ENCODE assay signal across 14 cellular contexts in genomic region chr20:1815502-1816085, GRCh38.
DNase-seq lines count a peak whose midpoint lies in the region; ATAC-seq and TF ChIP-seq lines count a peak whose summit lies in the region.
"Had no signal": no experiment of that assay in that cellular context is flagged by ENCODE, and none has a peak within 500 bp of the region (broad histone marks: within the 10 kb centered on the region; RNA-seq: fewer than 3 reads in every experiment).

No MANE protein-coding gene starts in this region.

- no peaks in the 10 kb centered on the region for H3K9me3 ChIP-seq in heart left ventricle
- H3K9me3 ChIP-seq: prostate gland had no signal

- H3K27ac ChIP-seq in heart left ventricle (peak overlapping the region; percentile 57 to 97 (median 80)), dorsolateral prefrontal cortex (peak overlapping the region; percentile 63 to 99 (median 97))
- H3K27ac ChIP-seq: KMS-11, prostate gland had no signal

- H3K27me3 ChIP-seq in heart left ventricle: no peaks in the 10 kb centered on the region
- H3K27me3 ChIP-seq in dorsolateral prefrontal cortex: no peaks in the 10 kb centered on the region

- ATAC-seq in heart left ventricle: no peak
- no peak for ATAC-seq in left cardiac atrium
- ATAC-seq in HG03565 (IDR thresholded peaks at IDR 0.05; ENCODE audit: unreplicated experiment): no peak
- ATAC-seq: GM23338 had no signal

- H3K27ac Mint-ChIP-seq in osteocyte (ENCODE audit: unreplicated experiment): peak overlapping the region; percentile 20
- H3K27ac Mint-ChIP-seq: GM23338 had no signal

- H3K4me1 Mint-ChIP-seq in osteocyte (ENCODE audit: unreplicated experiment): peaks cover 64% of the 10 kb centered on the region

- H3K4me3 ChIP-seq in heart left ventricle (no peak overlapping the region), dorsolateral prefrontal cortex (peak overlapping the region in 4 of 59 donors; percentile 0 to 45 (median 24))
- H3K4me3 ChIP-seq: GM23338, prostate gland had no signal

- intact Hi-C loops in heart left ventricle (cut with DNase I): no loop called here
- intact Hi-C loops in left cardiac atrium (cut with DNase I): no loop called here
- intact Hi-C loops in dorsolateral prefrontal cortex (cut with DNase I): loop anchor here in 1 of 2 donors (1.0 kb wide), 1 partner anchor 13 kb away; no protein-coding TSS in a partner anchor

- H3K36me3 Mint-ChIP-seq in osteocyte (ENCODE audit: unreplicated experiment): no peaks in the 10 kb centered on the region

- H3K36me3 ChIP-seq in heart left ventricle: no peaks in the 10 kb centered on the region
- H3K36me3 ChIP-seq: prostate gland had no signal

- no peak for TF ChIP-seq POLR2A in heart left ventricle (IDR thresholded peaks at IDR 0.05)

- peaks cover 0 to 86% (median 58%) of the 10 kb centered on the region in 12 donors for H3K4me1 ChIP-seq in heart left ventricle

- no peak for TF ChIP-seq CTCF in heart left ventricle (IDR thresholded peaks at IDR 0.05)
- TF ChIP-seq CTCF in dorsolateral prefrontal cortex (IDR thresholded peaks at IDR 0.05 in 54 of 56, conservative IDR thresholded peaks at IDR 0.05 in 2 of 56; ENCODE audit: low read depth in 1 of 56, partially characterized antibody in 56 of 56): no peak
- no peak for TF ChIP-seq CTCF in osteocyte (IDR thresholded peaks at IDR 0.05)

- H3K9me3 Mint-ChIP-seq in osteocyte (ENCODE audit: unreplicated experiment): no peaks in the 10 kb centered on the region
- H3K9me3 Mint-ChIP-seq: GM23338 had no signal

- DNase-seq in heart left ventricle (no peak), left cardiac atrium (no peak), dorsolateral prefrontal cortex (peak in 1 of 10 donors; percentile 8), osteocyte (ENCODE audit: extremely low spot score, unreplicated experiment) (peak; percentile 25), COR-L47 (lab: John Stamatoyannopoulos, UW) (no peak), HPDE6-E6E7 (ENCODE audit: extremely low spot score) (no peak)
- no peak for DNase-seq in stimulated activated CD4-positive, alpha-beta T cell treated with anti-CD3 and anti-CD28 coated beads, Interleukin-15, amount 100 ng/mL, for 24 hours
- DNase-seq: activated CD8-positive, alpha-beta memory T cell treated with anti-CD3 and anti-CD28 coated beads for 24 hours; activated naive CD4-positive, alpha-beta T cell; NCI-H1694 had no signal

- 60 to 74% (median 72%) methylated on average over 3 of the region's 3 CpGs for WGBS in heart left ventricle, 4 donors

- H3K4me3 Mint-ChIP-seq in osteocyte (ENCODE audit: unreplicated experiment): no peak overlapping the region
- H3K4me3 Mint-ChIP-seq: GM23338 had no signal

- no peaks in the 10 kb centered on the region for H3K27me3 Mint-ChIP-seq in osteocyte (ENCODE audit: unreplicated experiment)
